ENCODE assay signal across 19 cellular contexts in genomic region chr6:134725590-134725989, GRCh38.
"Had no signal": no experiment of that assay in that cellular context is flagged by ENCODE, and none has a peak within 500 bp of the region (broad histone marks: within the 10 kb centered on the region; RNA-seq: fewer than 3 reads in every experiment).

No MANE protein-coding gene starts in this region.

- H3K9me3 Mint-ChIP-seq: endodermal cell; naive thymus-derived CD8-positive, alpha-beta T cell; stimulated activated naive B cell treated with anti-CD40 and anti-IgM and Interleukin-4, amounts not matched to agents 10 μg/mL and 1 μg/mL and 100 μg/mL, for 72 hours; stimulated activated naive CD8-positive, alpha-beta T cell treated with anti-CD3 and anti-CD28 coated beads, Interleukin-15, amount 100 ng/mL, for 72 hours had no signal

- H3K27me3 Mint-ChIP-seq: stimulated activated naive CD8-positive, alpha-beta T cell treated with anti-CD3 and anti-CD28 coated beads, Interleukin-15, amount 100 ng/mL, for 72 hours had no signal

- H3K27me3 ChIP-seq: foreskin keratinocyte, sigmoid colon, testis, tibial nerve had no signal

- H3K4me3 ChIP-seq: coronary artery, psoas muscle, sigmoid colon, skin epidermis, testis, tibial nerve had no signal

- H3K36me3 ChIP-seq: sigmoid colon, tibial nerve had no signal

- H3K27ac ChIP-seq: coronary artery, foreskin keratinocyte, psoas muscle, sigmoid colon, tibial nerve had no signal

- H3K4me1 ChIP-seq: foreskin keratinocyte, psoas muscle had no signal

- DNase-seq: effector CD4-positive, alpha-beta T cell; endodermal cell; erythroblast; foreskin keratinocyte; immature natural killer cell; left ventricle myocardium superior; naive thymus-derived CD8-positive, alpha-beta T cell; occipital lobe; psoas muscle; retina; sigmoid colon; stimulated activated CD4-positive, alpha-beta T cell treated with anti-CD3 and anti-CD28 coated beads, Interleukin-2, amount 100 ng/mL, for 24 hours; stimulated activated CD4-positive, alpha-beta T cell treated with anti-CD3 and anti-CD28 coated beads, Interleukin-4, amount 100 ng/mL, for 4 hours; stimulated activated naive B cell treated with anti-CD40 and anti-IgM and Interleukin-4, amounts not matched to agents 10 μg/mL and 1 μg/mL and 100 μg/mL, for 72 hours; stimulated activated naive CD8-positive, alpha-beta T cell treated with anti-CD3 and anti-CD28 coated beads, Interleukin-15, amount 100 ng/mL, for 72 hours; testis had no signal

- H3K4me3 Mint-ChIP-seq: endodermal cell; immature natural killer cell; naive thymus-derived CD8-positive, alpha-beta T cell; stimulated activated naive B cell treated with anti-CD40 and anti-IgM and Interleukin-4, amounts not matched to agents 10 μg/mL and 1 μg/mL and 100 μg/mL, for 72 hours; stimulated activated naive CD8-positive, alpha-beta T cell treated with anti-CD3 and anti-CD28 coated beads, Interleukin-15, amount 100 ng/mL, for 72 hours had no signal

- H3K36me3 Mint-ChIP-seq: immature natural killer cell; naive thymus-derived CD8-positive, alpha-beta T cell; stimulated activated naive B cell treated with anti-CD40 and anti-IgM and Interleukin-4, amounts not matched to agents 10 μg/mL and 1 μg/mL and 100 μg/mL, for 72 hours had no signal

- ATAC-seq: foreskin keratinocyte; naive thymus-derived CD8-positive, alpha-beta T cell; psoas muscle; stimulated activated naive B cell treated with anti-CD40 and anti-IgM and Interleukin-4, amounts not matched to agents 10 μg/mL and 1 μg/mL and 100 μg/mL, for 72 hours; stimulated activated naive CD8-positive, alpha-beta T cell treated with anti-CD3 and anti-CD28 coated beads, Interleukin-15, amount 100 ng/mL, for 72 hours had no signal

- H3K9me3 ChIP-seq: psoas muscle, sigmoid colon, testis, tibial nerve had no signal

- H3K4me1 Mint-ChIP-seq: immature natural killer cell; stimulated activated naive CD8-positive, alpha-beta T cell treated with anti-CD3 and anti-CD28 coated beads, Interleukin-15, amount 100 ng/mL, for 72 hours had no signal

- H3K27ac Mint-ChIP-seq: endodermal cell; immature natural killer cell; naive thymus-derived CD8-positive, alpha-beta T cell; stimulated activated naive B cell treated with anti-CD40 and anti-IgM and Interleukin-4, amounts not matched to agents 10 μg/mL and 1 μg/mL and 100 μg/mL, for 72 hours; stimulated activated naive CD8-positive, alpha-beta T cell treated with anti-CD3 and anti-CD28 coated beads, Interleukin-15, amount 100 ng/mL, for 72 hours had no signal
